Comparison of ENCODE assay signal across 1 cellular context in genomic region chr1:47569261-47569660, GRCh38.
TF ChIP-seq lines count a peak whose summit lies in the region.

No MANE protein-coding gene starts in this region.

TF ChIP-seq in SK-N-SH, 30 proteins besides CTCF, POLR2A, EP300 and RAD21 (continued from another document):
- TF ChIP-seq CHD2 (IDR thresholded peaks at IDR 0.05; ENCODE audit: low read length, partially characterized antibody) = no peak
